In genomic region chr5:68216737-68217231, GRCh38 we compare ENCODE assay signal across 9 cellular contexts. TPM values are rescaled to one million over a fixed set of nuclear protein-coding genes. Genes with fewer than 3 reads are reported as not detected.
A peak's percentile ranks its signal among the peaks of the same experiment; 100 is the strongest.
DNase-seq lines count a peak whose midpoint lies in the region; ATAC-seq and TF ChIP-seq lines count a peak whose summit lies in the region.
"Had no signal": no experiment of that assay in that cellular context is flagged by ENCODE, and none has a peak within 500 bp of the region (broad histone marks: within the 10 kb centered on the region; RNA-seq: fewer than 3 reads in every experiment).

No MANE protein-coding gene starts in this region.

- intact Hi-C loops in ovary (cut with DNase I): loop anchor here in 3 of 4 donors (5.0 to 10.0 kb wide), 3 partner anchors 36 to 972 kb away; no protein-coding TSS in a partner anchor

- H3K9me2 ChIP-seq in SK-N-SH: no peaks in the 10 kb centered on the region

- no peak; the same call in 2 of the 3 replicates for ATAC-seq in SK-N-SH treated with all-trans-retinoic acid at 6 μM for 48 hours

- peak overlapping the region; percentile 93 to 97 for H3K27ac ChIP-seq in SK-N-SH (ENCODE audit: low read depth in 2 of 2, low read length in 1 of 2)
- peak overlapping the region; percentile 97 to 99 for H3K27ac ChIP-seq in esophagus (ENCODE audit: low read depth in 2 of 2, low read length in 1 of 2)
- peak overlapping the region; percentile 70 to 97 for H3K27ac ChIP-seq in ovary
- H3K27ac ChIP-seq: foreskin keratinocyte had no signal

- peak overlapping the region; percentile 70 for H2AFZ ChIP-seq in SK-N-SH (ENCODE audit: low read depth)

- no peaks in the 10 kb centered on the region for H3K27me3 ChIP-seq in SK-N-SH (ENCODE audit: insufficient read depth)
- H3K27me3 ChIP-seq in esophagus (ENCODE audit: control insufficient read depth in 1 of 2, insufficient read depth in 2 of 2, low read length in 2 of 2): no peaks in the 10 kb centered on the region
- no peaks in the 10 kb centered on the region for H3K27me3 ChIP-seq in ovary
- H3K27me3 ChIP-seq: foreskin keratinocyte had no signal

- TF ChIP-seq POLR2A in ovary (IDR thresholded peaks at IDR 0.05): no peak

- peak overlapping the region; percentile 95 for H3K9ac ChIP-seq in SK-N-SH

- H3K36me3 ChIP-seq in SK-N-SH (replicated peaks in 1 of 2; ENCODE audit: control insufficient read depth in 1 of 2, insufficient read depth in 2 of 2, low read length in 1 of 2): peaks cover 0 to 3% of the 10 kb centered on the region in 2 experiments
- peaks cover 0 to 4% of the 10 kb centered on the region in 2 donors for H3K36me3 ChIP-seq in esophagus (ENCODE audit: control insufficient read depth in 2 of 2, insufficient read depth in 2 of 2, low read length in 1 of 2)
- H3K36me3 ChIP-seq in ovary: no peaks in the 10 kb centered on the region

- peak; percentile 30 for DNase-seq in SK-N-SH
- no peak for DNase-seq in HFF-Myc (ENCODE audit: extremely low read depth, low read depth)
- DNase-seq in SK-MEL-5 (ENCODE audit: low read depth, low spot score): peak; percentile 26
- DNase-seq in ovary: no peak
- DNase-seq in NCI-H345 (lab: John Stamatoyannopoulos, UW): no peak
- no peak for DNase-seq in OCI-M2 (lab: John Stamatoyannopoulos, UW; ENCODE audit: unreplicated experiment)

- WGBS in SK-N-SH (ENCODE audit: low lambda C conversion rate): 3% methylated on average over 10 of the region's 10 CpGs
- 0% methylated on average over 10 of the region's 10 CpGs for WGBS in esophagus, 2 donors
- WGBS in ovary, 3 donors: 0 to 1% (median 0%) methylated on average over 10 of the region's 10 CpGs

- no peak for TF ChIP-seq RAD21 in SK-N-SH (IDR thresholded peaks at IDR 0.05; ENCODE audit: low read length)

- TF ChIP-seq EP300 in SK-N-SH (IDR thresholded peaks at IDR 0.05; ENCODE audit: borderline replicate concordance in 1 of 2, low read depth in 1 of 2, low read length in 1 of 2) (no peak), ovary (IDR thresholded peaks at IDR 0.05) (no peak)

- H4K20me1 ChIP-seq in SK-N-SH (ENCODE audit: insufficient read depth): peaks cover 26% of the 10 kb centered on the region

- H3F3A ChIP-seq in SK-N-SH (replicated peaks; ENCODE audit: insufficient read depth): no peaks in the 10 kb centered on the region

- CTCF ChIA-PET in SK-N-SH (lab: Yijun Ruan, JAX): interaction anchor here (0.8 to 9.6 kb wide), 9 partner anchors 13 to 970 kb away, joined by 3 to 72 read pairs (median 5); no protein-coding TSS in a partner anchor

- H3K4me1 ChIP-seq in SK-N-SH (ENCODE audit: control insufficient read depth in 1 of 2, insufficient read depth in 2 of 2, low read depth in 1 of 2, low read length in 1 of 2): peaks cover 12 to 14% of the 10 kb centered on the region in 2 experiments; a peak in 3 of 4 replicates
- no peaks in the 10 kb centered on the region for H3K4me1 ChIP-seq in esophagus (ENCODE audit: control insufficient read depth in 2 of 2, insufficient read depth in 2 of 2, low read length in 1 of 2)
- H3K4me1 ChIP-seq in ovary (ENCODE audit: insufficient read depth): peaks cover 4% of the 10 kb centered on the region

- no peak for TF ChIP-seq CTCF in SK-N-SH (IDR thresholded peaks at IDR 0.05)
- no peak for TF ChIP-seq CTCF in HFF-Myc (IDR thresholded peaks at IDR 0.05; ENCODE audit: low read depth, low read length, missing control alignments)
- TF ChIP-seq CTCF in ovary (IDR thresholded peaks at IDR 0.05): no peak

- H3K4me2 ChIP-seq in SK-N-SH: peak overlapping the region; percentile 84

- POLR2A ChIA-PET in SK-N-SH (lab: Yijun Ruan, JAX): interaction anchor here (0.7 to 3.2 kb wide), 6 partner anchors 16 to 1002 kb away, joined by 3 to 13 read pairs (median 4); no protein-coding TSS in a partner anchor

- H3K9me3 ChIP-seq in SK-N-SH (no peaks in the 10 kb centered on the region), esophagus (ENCODE audit: control insufficient read depth in 2 of 2, insufficient read depth in 1 of 2, low read depth in 1 of 2, low read length in 1 of 2) (peaks cover 0 to 2% of the 10 kb centered on the region in 2 donors), ovary (no peaks in the 10 kb centered on the region)

- peaks cover 53% of the 10 kb centered on the region for H3K79me2 ChIP-seq in SK-N-SH (ENCODE audit: insufficient read depth)

- in situ Hi-C loops in SK-MEL-5 (cut with HindIII; ENCODE audit: low pct_unique_long_range_greater_than_20kb, low sequenced_read_pairs): no loop called here

- H3K4me3 ChIP-seq in SK-N-SH (ENCODE audit: low read depth in 2 of 2, low read length in 1 of 2) (peak overlapping the region; percentile 78 to 95), HFF-Myc (replicated peaks; ENCODE audit: low read depth, low read length) (peak overlapping the region; percentile 87), esophagus (ENCODE audit: low read depth in 1 of 2, low read length in 2 of 2) (peak overlapping the region; percentile 84 to 98), ovary (peak overlapping the region; percentile 98)

TF ChIP-seq in SK-N-SH, 30 proteins besides CTCF, POLR2A, EP300 and RAD21:
- 0 out of 2 replicates have a peak, but pooled peaks have one; percentile 22 for TF ChIP-seq ELF1 (IDR thresholded peaks at IDR 0.05)
- TF ChIP-seq REST (IDR thresholded peaks at IDR 0.05; ENCODE audit: low read depth, low read length): no peak

TF ChIP-seq in SK-N-SH treated with all-trans-retinoic acid at 6 μM for 48 hours, 23 proteins besides CTCF, POLR2A, EP300 and RAD21 (continues in another document):
- no peak for TF ChIP-seq OSR1 (CRISPR knock-in tag; IDR thresholded peaks at IDR 0.05)
- TF ChIP-seq SNAI2 (CRISPR knock-in tag; IDR thresholded peaks at IDR 0.05): no peak
- TF ChIP-seq BACH2 (CRISPR knock-in tag; IDR thresholded peaks at IDR 0.05; ENCODE audit: borderline replicate concordance): no peak
- no peak for TF ChIP-seq TOX (CRISPR knock-in tag; IDR thresholded peaks at IDR 0.05; ENCODE audit: borderline replicate concordance)
- no peak for TF ChIP-seq ISL1 (CRISPR knock-in tag; IDR thresholded peaks at IDR 0.05)
- TF ChIP-seq GLIS3 (CRISPR knock-in tag; IDR thresholded peaks at IDR 0.05): no peak
- no peak for TF ChIP-seq PATZ1 (CRISPR knock-in tag; IDR thresholded peaks at IDR 0.05; ENCODE audit: borderline replicate concordance)
- no peak for TF ChIP-seq ZFP3 (CRISPR knock-in tag; IDR thresholded peaks at IDR 0.05)
- no peak for TF ChIP-seq CREB5 (CRISPR knock-in tag; IDR thresholded peaks at IDR 0.05; ENCODE audit: low read depth)
- no peak for TF ChIP-seq CSDC2 (CRISPR knock-in tag; IDR thresholded peaks at IDR 0.05)
- no peak for TF ChIP-seq ESRRG (CRISPR knock-in tag; IDR thresholded peaks at IDR 0.05)
- no peak for TF ChIP-seq ARNTL (CRISPR knock-in tag; IDR thresholded peaks at IDR 0.05; ENCODE audit: borderline replicate concordance, low read depth)
- no peak for TF ChIP-seq RARB (CRISPR knock-in tag; IDR thresholded peaks at IDR 0.05)
- no peak for TF ChIP-seq ZNF8 (CRISPR knock-in tag; IDR thresholded peaks at IDR 0.05)
- TF ChIP-seq, protein P1, sequence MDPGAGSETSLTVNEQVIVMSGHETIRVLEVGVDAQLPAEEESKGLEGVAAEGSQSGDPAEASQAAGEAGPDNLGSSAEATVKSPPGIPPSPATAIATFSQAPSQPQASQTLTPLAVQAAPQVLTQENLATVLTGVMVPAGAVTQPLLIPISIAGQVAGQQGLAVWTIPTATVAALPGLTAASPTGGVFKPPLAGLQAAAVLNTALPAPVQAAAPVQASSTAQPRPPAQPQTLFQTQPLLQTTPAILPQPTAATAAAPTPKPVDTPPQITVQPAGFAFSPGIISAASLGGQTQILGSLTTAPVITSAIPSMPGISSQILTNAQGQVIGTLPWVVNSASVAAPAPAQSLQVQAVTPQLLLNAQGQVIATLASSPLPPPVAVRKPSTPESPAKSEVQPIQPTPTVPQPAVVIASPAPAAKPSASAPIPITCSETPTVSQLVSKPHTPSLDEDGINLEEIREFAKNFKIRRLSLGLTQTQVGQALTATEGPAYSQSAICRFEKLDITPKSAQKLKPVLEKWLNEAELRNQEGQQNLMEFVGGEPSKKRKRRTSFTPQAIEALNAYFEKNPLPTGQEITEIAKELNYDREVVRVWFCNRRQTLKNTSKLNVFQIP (CRISPR knock-in tag; IDR thresholded peaks at IDR 0.05; ENCODE audit: borderline replicate concordance, low read depth): no peak
- no peak for TF ChIP-seq ZFP30 (CRISPR knock-in tag; IDR thresholded peaks at IDR 0.05)

RNA-seq across cellular contexts. Expression of gene PIK3R1, which starts 1.2 kb away (rescaled TPM):
- polyA plus RNA-seq in SK-N-SH (2012; rRNA removed) (2.0 and 2.7 TPM in 2 replicates), esophagus (1 to 10 TPM; 5.0 to 8.2 TPM), ovary (10 to 100 TPM; 25.2 to 78.2 TPM)
- polyA plus RNA-seq in SK-N-SH (2012; cell fraction: cytosol; rRNA removed): 2.5 and 2.7 TPM in 2 replicates
- 2.2 and 3.9 TPM in 2 replicates for polyA plus RNA-seq in SK-N-SH (2012; cell fraction: nucleus; rRNA removed)
- 60.0 and 64.6 TPM in 2 replicates for total RNA-seq in SK-MEL-5 (2014; rRNA removed; shearing (Covaris generic))
- 17.5 and 22.0 TPM in 2 replicates for polyA plus RNA-seq in SK-MEL-5 (2015; cell fraction: cytosol; rRNA removed)
- 36.6 and 58.0 TPM in 2 replicates for polyA plus RNA-seq in SK-MEL-5 (2015; cell fraction: nucleus; rRNA removed)
- total RNA-seq in ovary: 100 to 1,000 TPM in 3 of 7 donors, 10 to 100 TPM in 4; 59.5 to 206 (median 82.0) TPM

Comparison
In these comparisons a context has a peak if more than half of its experiments do, and no peak if none do; other contexts are left out.
1. DNase-seq: peak in SK-N-SH (single experiment) and SK-MEL-5 (single experiment); none in HFF-Myc (single experiment), ovary (0 of 5), NCI-H345 (single experiment) and OCI-M2 (single experiment).
2. Peak in every context shown above with its lines, with median percentiles within 50 percentile points of each other: H3K27ac ChIP-seq and H3K4me3 ChIP-seq.